Comparison of ENCODE assay signal across 8 cellular contexts in genomic region chr1:15847100-15847892, GRCh38. TPM values are rescaled to one million over a fixed set of nuclear protein-coding genes. Genes with fewer than 3 reads are reported as not detected.
DNase-seq lines count a peak whose midpoint lies in the region; ATAC-seq and TF ChIP-seq lines count a peak whose summit lies in the region.

Gene SPEN (plus strand): TSS chr1:15847707. CDS start chr1:15848068, 361 bp downstream.

- H3K27me3 ChIP-seq in mucosa of stomach (ENCODE audit: control insufficient read depth, insufficient read depth, low read length): no peaks in the 10 kb centered on the region

- peak within 1 kb of the TSS; percentile 98 for H3K27ac Mint-ChIP-seq in activated T-cell treated with anti-CD3 and anti-CD28 coated beads, Interleukin-2, amount 50 U/mL, for 24 hours

- no peaks in the 10 kb centered on the region for H3K9me3 ChIP-seq in mucosa of stomach (ENCODE audit: control insufficient read depth, low read length)

- peaks cover 15% of the 10 kb centered on the region for H3K4me1 ChIP-seq in mucosa of stomach (ENCODE audit: control insufficient read depth, insufficient read depth, low read length)

- H3K9me3 Mint-ChIP-seq in activated T-cell treated with anti-CD3 and anti-CD28 coated beads, Interleukin-2, amount 50 U/mL, for 24 hours: no peaks in the 10 kb centered on the region

- H3K4me3 ChIP-seq in mucosa of stomach (ENCODE audit: low read length): peak within 1 kb of the TSS; percentile 80

- TF ChIP-seq POLR2A in erythroblast (IDR thresholded peaks at IDR 0.05; ENCODE audit: low read length): peak; percentile 96

- ATAC-seq in GM21723 (IDR thresholded peaks at IDR 0.05; ENCODE audit: unreplicated experiment): peak; percentile 52

- H3K4me1 Mint-ChIP-seq in activated T-cell treated with anti-CD3 and anti-CD28 coated beads, Interleukin-2, amount 50 U/mL, for 24 hours (ENCODE audit: low read depth): peaks cover 50% of the 10 kb centered on the region

- H3K27me3 Mint-ChIP-seq in activated T-cell treated with anti-CD3 and anti-CD28 coated beads, Interleukin-2, amount 50 U/mL, for 24 hours: no peaks in the 10 kb centered on the region

- H3K36me3 Mint-ChIP-seq in activated T-cell treated with anti-CD3 and anti-CD28 coated beads, Interleukin-2, amount 50 U/mL, for 24 hours (ENCODE audit: low read depth): peaks cover 25% of the 10 kb centered on the region

- H3K4me3 Mint-ChIP-seq in activated T-cell treated with anti-CD3 and anti-CD28 coated beads, Interleukin-2, amount 50 U/mL, for 24 hours: peak within 1 kb of the TSS; percentile 97

- H3K36me3 ChIP-seq in mucosa of stomach (ENCODE audit: control insufficient read depth, insufficient read depth, low read length): no peaks in the 10 kb centered on the region

- H3K9ac ChIP-seq in mucosa of stomach (ENCODE audit: low read length): peak within 1 kb of the TSS; percentile 94

- peak; percentile 97 for DNase-seq in DMS153 treated with DMSO at 0.1 percent for 48 hours (lab: John Stamatoyannopoulos, UW; ENCODE audit: unreplicated experiment)
- peak; percentile 96 for DNase-seq in KG1 (lab: John Stamatoyannopoulos, UW)
- DNase-seq in activated T-cell treated with anti-CD3 and anti-CD28 coated beads, Interleukin-2, amount 50 U/mL, for 24 hours: peak; percentile 97
- DNase-seq in erythroblast (lab: John Stamatoyannopoulos, UW): peak; percentile 97 to 99
- DNase-seq in stimulated activated CD8-positive, alpha-beta memory T cell treated with anti-CD3 and anti-CD28 coated beads, Interleukin-4, amount 100 ng/mL, for 48 hours: peak; percentile 98

TF ChIP-seq in PFSK-1, 5 proteins besides CTCF, POLR2A, EP300 and RAD21:
- TF ChIP-seq POLR2AphosphoS5 (IDR thresholded peaks at IDR 0.05; ENCODE audit: low read depth, low read length) (0 out of 2 replicates have a peak, but pooled peaks have one; percentile 59), TAF1 (IDR thresholded peaks at IDR 0.05; ENCODE audit: borderline replicate concordance, insufficient read depth, low read length) (no peak), FOXP2 (optimal IDR thresholded peaks at IDR 0.05; ENCODE audit: borderline replicate concordance, extremely low read depth, extremely low read length, insufficient read depth) (peak; percentile 65)

RNA-seq across cellular contexts. Expression of gene SPEN, which starts in this region (rescaled TPM):
- 28.2 TPM for polyA plus RNA-seq in PFSK-1 (2012; ENCODE audit: insufficient read length, low read depth)

Comparison
In these comparisons a context has a peak if more than half of its experiments do, and no peak if none do; other contexts are left out.
1. Peak in every context shown above with its lines: DNase-seq, ATAC-seq and H3K4me3 ChIP-seq.